13 cellular contexts compared by ENCODE assay signal in genomic region chr10:490891-491571, GRCh38.
DNase-seq lines count a peak whose midpoint lies in the region; ATAC-seq and TF ChIP-seq lines count a peak whose summit lies in the region.
"Had no signal": no experiment of that assay in that cellular context is flagged by ENCODE, and none has a peak within 500 bp of the region (broad histone marks: within the 10 kb centered on the region; RNA-seq: fewer than 3 reads in every experiment).

No MANE protein-coding gene starts in this region.

- intact Hi-C loops in psoas muscle (cut with DNase I): no loop called here

- no peak overlapping the region for H3K4me3 ChIP-seq in BLaER1 treated with 17β-estradiol and CSF1 and Interleukin-3, amounts not matched to agents 10 nM and 100 nM
- peak overlapping the region; percentile 48 for H3K4me3 ChIP-seq in psoas muscle

- H3K9me3 ChIP-seq in BLaER1 treated with 17β-estradiol and CSF1 and Interleukin-3, amounts not matched to agents 10 nM and 100 nM (replicated peaks in 1 of 11): no peaks in the 10 kb centered on the region
- no peaks in the 10 kb centered on the region for H3K9me3 ChIP-seq in psoas muscle

- H3K4me2 ChIP-seq in BLaER1 treated with 17β-estradiol and CSF1 and Interleukin-3, amounts not matched to agents 10 nM and 100 nM: peak overlapping the region in 10 of 11 experiments; percentile 16 to 58 (median 34); a peak in 16 of 22 replicates
- H3K4me2 ChIP-seq: KMS-11 had no signal

- ATAC-seq in psoas muscle (peak; percentile 72 to 77 (median 74)), GM21825 (IDR thresholded peaks at IDR 0.05; ENCODE audit: unreplicated experiment) (no peak)
- ATAC-seq: activated CD4-positive, CD25-positive, alpha-beta regulatory T cell treated with anti-CD3 and anti-CD28 coated beads, Interleukin-2, amount 50 U/mL, for 24 hours had no signal

- no peaks in the 10 kb centered on the region for H3K36me3 ChIP-seq in BLaER1 treated with 17β-estradiol and CSF1 and Interleukin-3, amounts not matched to agents 10 nM and 100 nM
- no peaks in the 10 kb centered on the region for H3K36me3 ChIP-seq in psoas muscle (ENCODE audit: insufficient read depth in 1 of 2, low read depth in 1 of 2)

- WGBS in psoas muscle, 3 donors: 29 to 46% (median 31%) methylated on average over 23 of the region's 23 CpGs

- no peak for TF ChIP-seq CTCF in chondrocyte (IDR thresholded peaks at IDR 0.05)
- TF ChIP-seq CTCF in psoas muscle (IDR thresholded peaks at IDR 0.05): no peak

- DNase-seq in chondrocyte (ENCODE audit: low spot score) (no peak), hippocampal formation (lab: John Stamatoyannopoulos, UW) (peak; percentile 23 to 38), psoas muscle (peak; percentile 77 to 86), T-helper 2 cell (no peak)
- DNase-seq in activated CD4-positive, alpha-beta T cell treated with anti-CD3 and anti-CD28 coated beads, Interleukin-2, amount 50 U/mL, for 48 hours: no peak
- DNase-seq in activated naive CD4-positive, alpha-beta T cell treated with anti-CD3 and anti-CD28 coated beads, Interleukin-2, amount 50 U/mL, for 16 hours: no peak
- DNase-seq: immature natural killer cell; stimulated activated CD4-positive, alpha-beta T cell treated with anti-CD3 and anti-CD28 coated beads, Interleukin-4, amount 100 ng/mL, for 1 hour had no signal

- peak overlapping the region; percentile 49 for H3K27ac Mint-ChIP-seq in chondrocyte (ENCODE audit: unreplicated experiment)
- H3K27ac Mint-ChIP-seq: immature natural killer cell had no signal

- H3K27me3 ChIP-seq in BLaER1 treated with 17β-estradiol and CSF1 and Interleukin-3, amounts not matched to agents 10 nM and 100 nM: peaks cover 0 to 16% (median 9%) of the 10 kb centered on the region in 11 experiments; a peak in 12 of 22 replicates
- no peaks in the 10 kb centered on the region for H3K27me3 ChIP-seq in psoas muscle (ENCODE audit: insufficient read depth in 3 of 3, low read length in 2 of 3)

- peaks cover 0 to 81% (median 0%) of the 10 kb centered on the region in 11 experiments; a peak in 6 of 22 replicates for H4K20me1 ChIP-seq in BLaER1 treated with 17β-estradiol and CSF1 and Interleukin-3, amounts not matched to agents 10 nM and 100 nM

- peaks cover 3% of the 10 kb centered on the region for H3K36me3 Mint-ChIP-seq in chondrocyte (ENCODE audit: low read depth)
- H3K36me3 Mint-ChIP-seq: immature natural killer cell had no signal

- no peak overlapping the region for H3K4me3 Mint-ChIP-seq in chondrocyte (ENCODE audit: unreplicated experiment)
- H3K4me3 Mint-ChIP-seq: CD8-positive, alpha-beta memory T cell; immature natural killer cell had no signal

- H3K9ac ChIP-seq in BLaER1 treated with 17β-estradiol and CSF1 and Interleukin-3, amounts not matched to agents 10 nM and 100 nM: no peak overlapping the region
- H3K9ac ChIP-seq: KMS-11 had no signal

- H3K4me1 Mint-ChIP-seq in chondrocyte (ENCODE audit: low read depth): peaks cover 45% of the 10 kb centered on the region

- H3K27ac ChIP-seq in BLaER1 treated with 17β-estradiol and CSF1 and Interleukin-3, amounts not matched to agents 10 nM and 100 nM: no peak overlapping the region
- H3K27ac ChIP-seq in psoas muscle: peak overlapping the region; percentile 79
- H3K27ac ChIP-seq: KMS-11 had no signal

- H3K9me3 Mint-ChIP-seq in chondrocyte (ENCODE audit: low read depth): no peaks in the 10 kb centered on the region
- H3K9me3 Mint-ChIP-seq: CD8-positive, alpha-beta memory T cell; immature natural killer cell had no signal

- no peaks in the 10 kb centered on the region for H3K27me3 Mint-ChIP-seq in chondrocyte (ENCODE audit: low read depth)

- H3K4me1 ChIP-seq in BLaER1 treated with 17β-estradiol and CSF1 and Interleukin-3, amounts not matched to agents 10 nM and 100 nM: peaks cover 3 to 38% (median 20%) of the 10 kb centered on the region in 10 experiments; a peak in 17 of 20 replicates
- H3K4me1 ChIP-seq in psoas muscle: peaks cover 62% of the 10 kb centered on the region

Comparison
In these comparisons a context has a peak if more than half of its experiments do, and no peak if none do; other contexts are left out.
1. DNase-seq: peak in hippocampal formation (2 of 2) and psoas muscle (2 of 2); none in chondrocyte (single experiment), T-helper 2 cell (0 of 5), activated CD4-positive, alpha-beta T cell treated with anti-CD3 and anti-CD28 coated beads, Interleukin-2, amount 50 U/mL, for 48 hours (0 of 2) and activated naive CD4-positive, alpha-beta T cell treated with anti-CD3 and anti-CD28 coated beads, Interleukin-2, amount 50 U/mL, for 16 hours (single experiment).